18 cellular contexts compared by ENCODE assay signal in the genomic region with DNA sequence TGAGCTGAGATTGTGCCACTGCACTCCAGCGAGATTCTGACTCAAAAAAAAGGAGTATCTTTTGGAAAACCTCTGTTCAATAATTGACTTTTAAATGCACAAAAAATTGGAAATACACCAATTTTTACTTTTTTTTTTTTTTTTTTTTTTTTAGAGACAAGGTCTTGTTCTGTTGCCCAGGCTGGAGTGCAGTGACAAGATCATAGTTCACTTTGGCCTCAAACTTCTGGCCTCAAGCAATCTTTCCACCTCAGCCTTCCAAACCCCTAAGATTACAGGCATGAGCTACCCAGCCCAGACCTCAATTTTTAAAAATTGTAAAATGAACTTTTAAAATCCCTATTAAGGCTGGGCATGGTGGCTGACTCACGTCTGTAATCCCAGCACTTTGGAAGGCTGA. TPM values are rescaled to one million over a fixed set of nuclear protein-coding genes. Genes with fewer than 3 reads are reported as not detected.
"Had no signal": no experiment of that assay in that cellular context is flagged by ENCODE, and none has a peak within 500 bp of the region (broad histone marks: within the 10 kb centered on the region; RNA-seq: fewer than 3 reads in every experiment).

No MANE protein-coding gene starts in this region.

- H3K9me3 ChIP-seq: Peyer's patch, SJCRH30, SK-N-SH had no signal

- DNase-seq: activated CD4-positive, alpha-beta T cell treated with anti-CD3 and anti-CD28 coated beads for 4 hours; activated CD4-positive, alpha-beta T cell treated with anti-CD3 and anti-CD28 coated beads, Interleukin-2, amount 50 U/mL, for 4 hours; activated CD8-positive, alpha-beta T cell treated with anti-CD3 and anti-CD28 coated beads, Interleukin-2, amount 10 ng/mL, durations not matched to agents 7 days and 5 days; activated naive CD4-positive, alpha-beta T cell treated with anti-CD3 and anti-CD28 coated beads, Interleukin-2, amount 50 U/mL, for 16 hours; activated naive CD8-positive, alpha-beta T cell treated with anti-CD3 and anti-CD28 coated beads, Interleukin-2, amount 10 ng/mL, durations not matched to agents 7 days and 5 days; activated T-cell treated with anti-CD3 and anti-CD28 coated beads, Interleukin-2, amount 50 U/mL, for 1 hour; MM.1S; NCI-H1105; NCI-H2029 treated with DMSO at 0.1 percent for 48 hours; NCI-H345; NCI-H510A; Peyer's patch; Right ventricle myocardium superior; SJCRH30; T-helper 1 cell had no signal

- H3K27me3 ChIP-seq: Peyer's patch, SJCRH30 had no signal

- H3K36me3 ChIP-seq: Peyer's patch, SJCRH30 had no signal

- H3K4me2 ChIP-seq: KMS-11 had no signal

- H3K9ac ChIP-seq: KMS-11 had no signal

- H3K4me3 ChIP-seq: Peyer's patch had no signal

- H3K27ac ChIP-seq: KMS-11, SJCRH30 had no signal

- ATAC-seq: activated CD4-positive, CD25-positive, alpha-beta regulatory T cell treated with anti-CD3 and anti-CD28 coated beads, Interleukin-2, amount 50 U/mL, for 24 hours had no signal

RNA-seq across cellular contexts. Expression of a gene that starts 30.8 kb away (rescaled TPM):
- total RNA-seq: Right ventricle myocardium superior had no signal
